23 cellular contexts compared by ENCODE assay signal in the genomic region with DNA sequence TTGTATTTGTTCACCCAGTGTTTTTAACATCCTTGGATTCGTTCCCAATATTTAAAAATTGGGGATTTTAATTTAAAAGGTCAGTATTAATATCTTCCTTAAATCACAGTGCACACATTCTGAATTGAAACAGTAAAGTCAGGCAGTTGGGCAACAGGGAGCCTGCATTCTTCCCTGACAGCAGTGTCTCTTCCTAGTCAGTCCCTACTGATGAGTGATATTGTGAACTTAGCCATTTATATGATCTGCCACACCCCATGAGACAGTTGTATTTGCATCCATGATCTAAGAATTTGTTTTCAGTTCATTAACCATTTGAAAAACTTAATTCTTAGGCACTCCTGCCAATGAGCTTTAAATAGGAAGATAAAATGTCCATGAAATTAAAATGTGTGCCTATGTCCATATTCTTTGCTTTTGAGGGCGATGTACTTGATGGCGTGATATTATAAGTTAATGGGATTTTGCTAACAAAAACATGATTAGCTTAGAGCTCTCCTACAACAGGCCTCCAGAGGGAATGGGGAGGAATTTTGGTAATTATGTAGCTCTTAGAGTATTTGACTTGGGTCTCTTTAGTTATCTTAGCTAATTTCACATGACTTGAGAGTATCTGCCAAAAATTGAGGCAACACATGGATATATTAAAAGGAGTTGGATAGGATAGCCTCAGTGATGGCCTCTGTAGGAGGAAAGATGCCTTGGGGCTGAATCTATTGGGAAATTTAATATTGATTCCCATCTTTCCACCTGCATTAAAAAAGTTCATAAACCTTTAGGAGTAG.
"Had no signal": no experiment of that assay in that cellular context is flagged by ENCODE, and none has a peak within 500 bp of the region (broad histone marks: within the 10 kb centered on the region; RNA-seq: fewer than 3 reads in every experiment).

No MANE protein-coding gene starts in this region.

- H3K36me3 ChIP-seq: adrenal gland, ascending aorta, brain microvascular endothelial cell, colonic mucosa, esophagus squamous epithelium, heart left ventricle, lower lobe of right lung, sigmoid colon, thyroid gland, upper lobe of right lung, WERI-Rb-1 had no signal

- H3K4me3 ChIP-seq: adrenal gland, ascending aorta, colonic mucosa, dorsolateral prefrontal cortex, esophagus squamous epithelium, heart left ventricle, lower lobe of right lung, sigmoid colon, thyroid gland, upper lobe of right lung had no signal

- H3K4me3 Mint-ChIP-seq: effector memory CD8-positive, alpha-beta T cell; naive thymus-derived CD4-positive, alpha-beta T cell; neural crest cell had no signal

- H3K27me3 Mint-ChIP-seq: effector memory CD8-positive, alpha-beta T cell had no signal

- H3K27me3 ChIP-seq: adrenal gland, ascending aorta, brain microvascular endothelial cell, colonic mucosa, dorsolateral prefrontal cortex, esophagus squamous epithelium, heart left ventricle, sigmoid colon, thyroid gland, upper lobe of right lung had no signal

- H3K4me1 Mint-ChIP-seq: naive thymus-derived CD4-positive, alpha-beta T cell had no signal

- ATAC-seq: activated naive CD4-positive, alpha-beta T cell treated with anti-CD3 and anti-CD28 coated beads, Interleukin-2, amount 50 U/mL, for 72 hours; effector memory CD8-positive, alpha-beta T cell; lower lobe of right lung; naive thymus-derived CD4-positive, alpha-beta T cell; upper lobe of right lung had no signal

- H3K27ac ChIP-seq: adrenal gland, ascending aorta, brain microvascular endothelial cell, colonic mucosa, dorsolateral prefrontal cortex, esophagus squamous epithelium, lower lobe of right lung, sigmoid colon, thyroid gland, upper lobe of right lung, WERI-Rb-1 had no signal

- H3K9me3 ChIP-seq: adrenal gland, ascending aorta, colonic mucosa, esophagus squamous epithelium, lower lobe of right lung, sigmoid colon, thyroid gland, upper lobe of right lung had no signal

- H3K36me3 Mint-ChIP-seq: activated naive CD4-positive, alpha-beta T cell treated with anti-CD3 and anti-CD28 coated beads, Interleukin-2, amount 50 U/mL, for 72 hours; naive thymus-derived CD4-positive, alpha-beta T cell had no signal

- H3K27ac Mint-ChIP-seq: activated naive CD4-positive, alpha-beta T cell treated with anti-CD3 and anti-CD28 coated beads, Interleukin-2, amount 50 U/mL, for 72 hours; effector memory CD8-positive, alpha-beta T cell; naive thymus-derived CD4-positive, alpha-beta T cell had no signal

- DNase-seq: activated gamma-delta T cell treated with Interleukin-2 at 50 U/mL for 16 hours; activated T-cell treated with anti-CD3 and anti-CD28 coated beads, Interleukin-2, amount 50 U/mL, for 1 hour; adrenal gland; brain microvascular endothelial cell; colonic mucosa; dorsolateral prefrontal cortex; effector memory CD8-positive, alpha-beta T cell; esophagus squamous epithelium; heart left ventricle; islet precursor cell; left cardiac atrium; lower lobe of right lung; naive thymus-derived CD4-positive, alpha-beta T cell; posterior cingulate gyrus; sigmoid colon; stimulated activated CD4-positive, alpha-beta T cell treated with anti-CD3 and anti-CD28 coated beads, Interleukin-4, amount 100 ng/mL, for 1 hour; stimulated activated naive CD4-positive, alpha-beta T cell; thyroid gland; upper lobe of right lung; WERI-Rb-1 had no signal

- H3K4me1 ChIP-seq: colonic mucosa, esophagus squamous epithelium had no signal
